Comparison of ENCODE assay signal across 19 cellular contexts in the genomic region with DNA sequence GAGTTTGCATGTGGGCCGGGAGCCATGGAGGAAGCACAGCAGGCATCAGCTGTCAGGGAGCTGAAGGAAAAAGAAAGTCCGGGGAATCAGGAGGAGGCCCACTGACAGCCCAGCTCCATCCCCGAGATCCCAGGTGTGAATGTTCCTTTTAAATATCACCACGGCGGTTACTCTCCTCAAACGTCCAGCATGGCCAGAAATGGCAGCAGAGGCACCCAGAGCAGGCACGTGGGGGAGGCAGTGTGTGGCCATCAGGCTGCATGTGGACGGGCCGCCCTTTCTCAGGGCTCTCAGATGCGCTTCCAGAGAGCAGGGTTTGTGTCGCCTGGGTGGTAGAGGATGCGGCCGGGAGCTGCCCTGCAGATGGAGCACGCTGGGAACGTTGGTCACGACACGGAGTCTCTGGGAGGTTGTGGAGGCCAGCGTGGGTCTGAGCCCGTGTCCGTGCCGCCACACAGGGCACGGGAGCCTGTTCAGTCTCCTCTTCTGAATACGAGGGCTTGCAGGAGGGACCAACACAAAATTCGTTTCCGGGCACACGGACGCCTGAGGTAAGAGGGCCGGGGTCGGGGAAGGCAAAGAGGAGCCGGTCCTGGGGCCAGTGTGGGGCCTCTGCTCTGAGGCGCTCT. TPM values are rescaled to one million over a fixed set of nuclear protein-coding genes. Genes with fewer than 3 reads are reported as not detected.
DNase-seq lines count a peak whose midpoint lies in the region; ATAC-seq and TF ChIP-seq lines count a peak whose summit lies in the region.
"Had no signal": no experiment of that assay in that cellular context is flagged by ENCODE, and none has a peak within 500 bp of the region (broad histone marks: within the 10 kb centered on the region; RNA-seq: fewer than 3 reads in every experiment).

No MANE protein-coding gene starts in this region.

- H4K8ac ChIP-seq in neuronal stem cell (ENCODE audit: low read depth, low read length): no peak overlapping the region

- H3K4me3 ChIP-seq in right cardiac atrium (ENCODE audit: low read length): no peak overlapping the region
- no peak overlapping the region for H3K4me3 ChIP-seq in neuronal stem cell (ENCODE audit: low read length in 2 of 2)
- H3K4me3 ChIP-seq in sigmoid colon: no peak overlapping the region
- H3K4me3 ChIP-seq in aorta (ENCODE audit: low read length in 2 of 2): no peak overlapping the region
- H3K4me3 ChIP-seq in endodermal cell (ENCODE audit: low read length): no peak overlapping the region

- no peaks in the 10 kb centered on the region for H3K27me3 ChIP-seq in right cardiac atrium (ENCODE audit: control insufficient read depth, insufficient read depth)
- no peaks in the 10 kb centered on the region for H3K27me3 ChIP-seq in neuronal stem cell (ENCODE audit: control insufficient read depth in 3 of 3, insufficient read depth in 3 of 3, low read depth in 1 of 3, low read length in 3 of 3)
- no peaks in the 10 kb centered on the region for H3K27me3 ChIP-seq in sigmoid colon
- no peaks in the 10 kb centered on the region for H3K27me3 ChIP-seq in aorta (ENCODE audit: control insufficient read depth in 1 of 2, insufficient read depth in 2 of 2, low read length in 1 of 2)
- H3K27me3 ChIP-seq in endodermal cell (ENCODE audit: control insufficient read depth, insufficient read depth, low read length, poor library complexity, severe bottlenecking): no peaks in the 10 kb centered on the region

- peaks cover 2% of the 10 kb centered on the region for H3K79me1 ChIP-seq in neuronal stem cell (ENCODE audit: low read depth, low read length)

- no peak overlapping the region for H3K14ac ChIP-seq in neuronal stem cell (ENCODE audit: low read length)

- 93% methylated on average over 31 of the region's 31 CpGs for WGBS in right cardiac atrium
- WGBS in neuronal stem cell (ENCODE audit: extremely low coverage in 2 of 2, insufficient read length in 2 of 2, insufficient replicate concordance in 1 of 2), 2 donors: no CpG with 5 or more reads among the region's 31 CpGs
- 95 to 96% methylated on average over 31 of the region's 31 CpGs for WGBS in sigmoid colon, 2 donors
- whole genome bisulfite sequencing in aorta, 2 donors: 94 to 97% methylated on average over 31 of the region's 31 CpGs
- 94 to 97% methylated on average over 27 to 31 of the region's 31 CpGs for WGBS in endodermal cell (ENCODE audit: insufficient coverage in 1 of 2, insufficient read length in 1 of 2), 2 experiments

- TF ChIP-seq CTCF in sigmoid colon (IDR thresholded peaks at IDR 0.05) (no peak), endodermal cell (conservative IDR thresholded peaks at IDR 0.05) (no peak)

- peaks cover 2% of the 10 kb centered on the region for H3K27me3 Mint-ChIP-seq in endodermal cell (ENCODE audit: insufficient read depth)

- ATAC-seq in Right ventricle myocardium superior (ENCODE audit: poor library complexity) (no peak), right cardiac atrium (no peak), aorta (ENCODE audit: low FRiP score) (peak; percentile 34)

- H3K4me3 Mint-ChIP-seq in endodermal cell: no peak overlapping the region
- H3K4me3 Mint-ChIP-seq: CD14-positive monocyte; CD8-positive, alpha-beta memory T cell; HFFc6 had no signal

- no peak overlapping the region for H3K27ac Mint-ChIP-seq in endodermal cell
- H3K27ac Mint-ChIP-seq: CD8-positive, alpha-beta memory T cell; HFFc6 had no signal

- intact Hi-C loops in Right ventricle myocardium superior (cut with DNase I): no loop called here
- intact Hi-C loops in right cardiac atrium (cut with DNase I): no loop called here
- intact Hi-C loops in sigmoid colon (cut with DNase I): no loop called here
- intact Hi-C loops in aorta (cut with DNase I): no loop called here

- H3K4me1 Mint-ChIP-seq in endodermal cell: peaks cover 7% of the 10 kb centered on the region
- H3K4me1 Mint-ChIP-seq: CD14-positive monocyte had no signal

- no peak overlapping the region for H2AFZ ChIP-seq in neuronal stem cell (ENCODE audit: low read length)

- peaks cover 5% of the 10 kb centered on the region for H3K36me3 Mint-ChIP-seq in endodermal cell (ENCODE audit: low read depth)
- H3K36me3 Mint-ChIP-seq: CD14-positive monocyte; CD8-positive, alpha-beta memory T cell had no signal

- H2BK12ac ChIP-seq in neuronal stem cell (ENCODE audit: low read length): no peak overlapping the region

- DNase-seq in Right ventricle myocardium superior: peak; percentile 35
- DNase-seq in right cardiac atrium: no peak
- DNase-seq in neuronal stem cell (ENCODE audit: low spot score): no peak
- peak; percentile 67 for DNase-seq in sigmoid colon
- peak in 1 of 2 donors; percentile 67 for DNase-seq in aorta
- DNase-seq in activated naive CD4-positive, alpha-beta T cell treated with anti-CD3 and anti-CD28 coated beads, Interleukin-2, amount 50 U/mL, for 16 hours: no peak
- no peak for DNase-seq in endodermal cell
- no peak for DNase-seq in GM19238 (ENCODE audit: insufficient read length, low spot score)
- DNase-seq: CD8-positive, alpha-beta memory T cell; DMS53; GF-D8; HCEC 1CT; HFFc6; IMR-90 had no signal

- no peak overlapping the region for H3K23ac ChIP-seq in neuronal stem cell (ENCODE audit: low read depth, low read length, poor library complexity)

- H2AK5ac ChIP-seq in neuronal stem cell (ENCODE audit: low read depth, low read length): peak overlapping the region; percentile 2

- H3K4ac ChIP-seq in neuronal stem cell (ENCODE audit: low read length): no peak overlapping the region

- no peak for TF ChIP-seq POLR2A in sigmoid colon (IDR thresholded peaks at IDR 0.05)

- no peak overlapping the region for H3K18ac ChIP-seq in neuronal stem cell (ENCODE audit: low read length)

- no peak overlapping the region for H2BK5ac ChIP-seq in neuronal stem cell (ENCODE audit: low read length)

- H3K9me3 Mint-ChIP-seq in endodermal cell: peaks cover 27% of the 10 kb centered on the region

- no peak overlapping the region for H4K91ac ChIP-seq in neuronal stem cell (ENCODE audit: low read depth, low read length, poor library complexity)

- no peak for TF ChIP-seq EP300 in sigmoid colon (IDR thresholded peaks at IDR 0.05)

- H3K9ac ChIP-seq in neuronal stem cell (ENCODE audit: low read depth, low read length, poor library complexity): no peak overlapping the region
- H3K9ac ChIP-seq in endodermal cell (ENCODE audit: extremely low read depth, low read length, poor library complexity, severe bottlenecking): no peak overlapping the region

- H3K4me2 ChIP-seq in neuronal stem cell (ENCODE audit: insufficient read depth, low read length, poor library complexity, severe bottlenecking): no peak overlapping the region

- no peak overlapping the region for H2BK120ac ChIP-seq in neuronal stem cell (ENCODE audit: low read depth, low read length)

- no peaks in the 10 kb centered on the region for H3K9me3 ChIP-seq in right cardiac atrium (ENCODE audit: control insufficient read depth, low read length)
- H3K9me3 ChIP-seq in neuronal stem cell (replicated peaks in 1 of 2; ENCODE audit: control insufficient read depth in 2 of 2, insufficient read depth in 1 of 2, low read depth in 1 of 2, low read length in 2 of 2): peaks cover 3 to 20% of the 10 kb centered on the region in 2 donors
- H3K9me3 ChIP-seq in sigmoid colon: no peaks in the 10 kb centered on the region
- peaks cover 2% of the 10 kb centered on the region for H3K9me3 ChIP-seq in aorta (ENCODE audit: control insufficient read depth, low read length)
- peaks cover 24% of the 10 kb centered on the region for H3K9me3 ChIP-seq in endodermal cell (ENCODE audit: control insufficient read depth, low read length)

- H2BK15ac ChIP-seq in neuronal stem cell (ENCODE audit: low read length): peak overlapping the region; percentile 17

- H3K4me1 ChIP-seq in right cardiac atrium (ENCODE audit: control insufficient read depth, insufficient read depth, low read length): no peaks in the 10 kb centered on the region
- peaks cover 3 to 4% of the 10 kb centered on the region in 2 donors for H3K4me1 ChIP-seq in neuronal stem cell (ENCODE audit: control insufficient read depth in 2 of 2, insufficient read depth in 1 of 2, low read depth in 1 of 2, low read length in 2 of 2)
- peaks cover 0 to 29% (median 20%) of the 10 kb centered on the region in 4 donors for H3K4me1 ChIP-seq in sigmoid colon
- no peaks in the 10 kb centered on the region for H3K4me1 ChIP-seq in aorta (ENCODE audit: control insufficient read depth in 1 of 2, insufficient read depth in 2 of 2, low read length in 2 of 2)
- H3K4me1 ChIP-seq in endodermal cell (ENCODE audit: control insufficient read depth, insufficient read depth, low read length): no peaks in the 10 kb centered on the region

- no peaks in the 10 kb centered on the region for H3K36me3 ChIP-seq in neuronal stem cell (replicated peaks in 1 of 2; ENCODE audit: control insufficient read depth in 2 of 2, insufficient read depth in 2 of 2, low read length in 2 of 2)
- no peaks in the 10 kb centered on the region for H3K36me3 ChIP-seq in sigmoid colon
- H3K36me3 ChIP-seq in aorta (ENCODE audit: control insufficient read depth in 1 of 2, insufficient read depth in 2 of 2, low read length in 1 of 2): no peaks in the 10 kb centered on the region
- H3K36me3 ChIP-seq in endodermal cell (ENCODE audit: control insufficient read depth, insufficient read depth, low read length): no peaks in the 10 kb centered on the region

- H3K27ac ChIP-seq in right cardiac atrium (ENCODE audit: low read length): no peak overlapping the region
- no peak overlapping the region for H3K27ac ChIP-seq in neuronal stem cell (replicated peaks; ENCODE audit: low read length)
- H3K27ac ChIP-seq in sigmoid colon: no peak overlapping the region
- no peak overlapping the region for H3K27ac ChIP-seq in aorta (ENCODE audit: low read depth in 1 of 2, low read length in 2 of 2)
- no peak overlapping the region for H3K27ac ChIP-seq in endodermal cell (ENCODE audit: low read depth, low read length)
- H3K27ac ChIP-seq: 22Rv1, HL-60 had no signal

RNA-seq across cellular contexts. Expression of gene DACT2, which starts 45.3 kb away (rescaled TPM):
- total RNA-seq in Right ventricle myocardium superior (1.6 TPM), right cardiac atrium (1 to 10 TPM; 1.6 to 2.4 (median 2.1) TPM), sigmoid colon (1 to 10 TPM in 1 of 4 donors, under 1 TPM in 3; 0.16 to 1.1 (median 0.52) TPM), aorta (under 1 TPM in 1 of 2 donors, not detected in 1; 0.48 TPM), endodermal cell (10 to 100 TPM; 16.6 to 39.9 TPM)
- polyA plus RNA-seq in right cardiac atrium (1.4 TPM), sigmoid colon (under 1 TPM; 0.23 to 0.92 (median 0.60) TPM), aorta (under 1 TPM; 0.10 to 0.13 TPM)
- polyA plus RNA-seq in neuronal stem cell (2013, experiment 1 of 2): 0.46 TPM
- 0.51 TPM for polyA plus RNA-seq in neuronal stem cell (2013, experiment 2 of 2)
- polyA plus RNA-seq in endodermal cell (2013, experiment 1 of 2): 10.8 TPM
- 13.1 TPM for polyA plus RNA-seq in endodermal cell (2013, experiment 2 of 2)
- total RNA-seq: CD8-positive, alpha-beta memory T cell; H4; HFFc6; IMR-90 had no signal
- polyA plus RNA-seq: BJ; CD14-positive monocyte; CD8-positive, alpha-beta memory T cell; IMR-90 had no signal

Comparison
In these comparisons a context has a peak if more than half of its experiments do, and no peak if none do; other contexts are left out.
1. DNase-seq: peak in Right ventricle myocardium superior (single experiment) and sigmoid colon (single experiment); none in right cardiac atrium (0 of 3), neuronal stem cell (single experiment), activated naive CD4-positive, alpha-beta T cell treated with anti-CD3 and anti-CD28 coated beads, Interleukin-2, amount 50 U/mL, for 16 hours (single experiment), endodermal cell (single experiment) and GM19238 (single experiment).